8 cellular contexts compared by ENCODE assay signal in the genomic region with DNA sequence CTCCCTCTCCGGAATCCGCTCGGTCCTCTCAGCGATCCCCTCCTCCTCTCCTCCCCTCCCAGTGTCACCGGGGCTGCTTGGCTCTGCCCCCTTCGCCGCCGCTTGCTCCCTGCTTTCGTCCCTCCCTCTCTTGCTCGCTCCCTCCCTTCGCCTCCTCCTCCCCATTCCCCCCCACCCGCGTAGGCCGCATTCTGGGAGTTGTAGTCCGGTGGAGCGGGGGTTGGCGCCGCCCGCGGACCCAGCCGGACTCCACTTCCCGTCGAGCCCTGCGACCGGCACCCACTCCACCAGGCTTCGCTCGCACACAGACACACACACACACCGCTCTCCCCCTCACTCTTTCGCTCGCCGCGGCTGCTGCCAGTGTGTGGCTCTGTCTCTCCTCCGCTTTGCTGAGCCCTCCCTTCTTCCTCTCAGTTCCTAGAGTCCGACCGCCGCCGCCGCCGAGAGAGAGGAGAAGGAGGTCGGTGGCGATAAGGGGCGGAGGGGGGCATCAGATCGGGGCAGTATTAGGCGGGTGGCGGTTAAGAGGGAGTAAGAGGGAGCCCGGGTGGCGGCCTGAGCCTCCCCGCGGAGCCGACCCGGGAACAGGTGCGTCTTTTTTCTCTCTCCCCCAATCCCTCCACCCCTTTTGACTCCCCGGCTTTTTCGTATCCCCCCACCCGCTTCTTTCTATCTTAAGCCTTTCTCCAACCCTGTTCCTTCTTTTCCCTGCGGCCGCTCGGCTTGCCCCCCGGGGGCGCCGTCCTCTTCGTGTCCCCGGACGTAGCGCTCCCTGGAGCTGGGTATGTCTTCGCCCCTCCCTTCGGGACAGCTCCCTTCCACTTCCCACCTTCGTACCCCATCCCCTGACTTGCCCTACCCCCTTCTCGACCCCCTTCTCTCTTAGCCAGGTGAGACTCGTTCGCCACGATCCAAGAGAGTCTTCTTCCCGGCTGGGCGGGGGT. TPM values are rescaled to one million over a fixed set of nuclear protein-coding genes. Genes with fewer than 3 reads are reported as not detected.
DNase-seq lines count a peak whose midpoint lies in the region; ATAC-seq and TF ChIP-seq lines count a peak whose summit lies in the region.

A gene with protein sequence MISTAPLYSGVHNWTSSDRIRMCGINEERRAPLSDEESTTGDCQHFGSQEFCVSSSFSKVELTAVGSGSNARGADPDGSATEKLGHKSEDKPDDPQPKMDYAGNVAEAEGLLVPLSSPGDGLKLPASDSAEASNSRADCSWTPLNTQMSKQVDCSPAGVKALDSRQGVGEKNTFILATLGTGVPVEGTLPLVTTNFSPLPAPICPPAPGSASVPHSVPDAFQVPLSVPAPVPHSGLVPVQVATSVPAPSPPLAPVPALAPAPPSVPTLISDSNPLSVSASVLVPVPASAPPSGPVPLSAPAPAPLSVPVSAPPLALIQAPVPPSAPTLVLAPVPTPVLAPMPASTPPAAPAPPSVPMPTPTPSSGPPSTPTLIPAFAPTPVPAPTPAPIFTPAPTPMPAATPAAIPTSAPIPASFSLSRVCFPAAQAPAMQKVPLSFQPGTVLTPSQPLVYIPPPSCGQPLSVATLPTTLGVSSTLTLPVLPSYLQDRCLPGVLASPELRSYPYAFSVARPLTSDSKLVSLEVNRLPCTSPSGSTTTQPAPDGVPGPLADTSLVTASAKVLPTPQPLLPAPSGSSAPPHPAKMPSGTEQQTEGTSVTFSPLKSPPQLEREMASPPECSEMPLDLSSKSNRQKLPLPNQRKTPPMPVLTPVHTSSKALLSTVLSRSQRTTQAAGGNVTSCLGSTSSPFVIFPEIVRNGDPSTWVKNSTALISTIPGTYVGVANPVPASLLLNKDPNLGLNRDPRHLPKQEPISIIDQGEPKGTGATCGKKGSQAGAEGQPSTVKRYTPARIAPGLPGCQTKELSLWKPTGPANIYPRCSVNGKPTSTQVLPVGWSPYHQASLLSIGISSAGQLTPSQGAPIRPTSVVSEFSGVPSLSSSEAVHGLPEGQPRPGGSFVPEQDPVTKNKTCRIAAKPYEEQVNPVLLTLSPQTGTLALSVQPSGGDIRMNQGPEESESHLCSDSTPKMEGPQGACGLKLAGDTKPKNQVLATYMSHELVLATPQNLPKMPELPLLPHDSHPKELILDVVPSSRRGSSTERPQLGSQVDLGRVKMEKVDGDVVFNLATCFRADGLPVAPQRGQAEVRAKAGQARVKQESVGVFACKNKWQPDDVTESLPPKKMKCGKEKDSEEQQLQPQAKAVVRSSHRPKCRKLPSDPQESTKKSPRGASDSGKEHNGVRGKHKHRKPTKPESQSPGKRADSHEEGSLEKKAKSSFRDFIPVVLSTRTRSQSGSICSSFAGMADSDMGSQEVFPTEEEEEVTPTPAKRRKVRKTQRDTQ (N-terminal part only) (plus strand): TSS at position 336 of the 947 bp plus-strand sequence. CDS start 22,597 bp downstream, outside the sequence.

- peak in 1 of 3 experiments; percentile 18 for TF ChIP-seq CTCF in vagina (IDR thresholded peaks at IDR 0.05)

- TF ChIP-seq POLR2A in vagina (IDR thresholded peaks at IDR 0.05) = peak in 1 of 2 donors; percentile 54

- H3K9me3 ChIP-seq in vagina = no peaks in the 10 kb centered on the region

- CTCF ChIA-PET in T-cell (lab: Charles Lee) = no interaction called here

- no peaks in the 10 kb centered on the region for H3K27me3 ChIP-seq in vagina

- peaks cover 7% of the 10 kb centered on the region for H3K4me1 ChIP-seq in vagina

- H3K4me1 Mint-ChIP-seq in T-cell = peaks cover 14 to 39% (median 28%) of the 10 kb centered on the region in 3 donors

- no peaks in the 10 kb centered on the region for H3K9me3 Mint-ChIP-seq in T-cell

- no peaks in the 10 kb centered on the region for H3K27me3 Mint-ChIP-seq in T-cell

- DNase-seq in NCI-H146 treated with DMSO at 0.1 percent for 48 hours (lab: John Stamatoyannopoulos, UW; ENCODE audit: unreplicated experiment) (peak; percentile 87), T-cell (peak; percentile 67 to 90 (median 83)), amniotic stem cell (lab: John Stamatoyannopoulos, UW) (peak; percentile 71), left ventricle myocardium superior (peak; percentile 93), pulmonary artery endothelial cell (ENCODE audit: low read depth, low spot score) (peak; percentile 60), vagina (ENCODE audit: extremely low spot score in 2 of 2) (peak in 1 of 2 donors; percentile 95)

- H3K36me3 ChIP-seq in vagina = no peaks in the 10 kb centered on the region

- H3K27ac Mint-ChIP-seq in T-cell = peak within 1 kb of the TSS; percentile 75 to 82

- H3K27ac ChIP-seq in vagina = peak within 1 kb of the TSS; percentile 75

- POLR2A ChIA-PET in T-cell (lab: Charles Lee) = interaction anchor here in 1 of 2 donors (0.6 kb wide), 1 partner anchor 22 kb away, joined by 3 read pairs; no protein-coding TSS in a partner anchor

- intact Hi-C loops in left ventricle myocardium superior (cut with micrococcal nuclease) (no loop called here), vagina (cut with DNase I) (no loop called here)

- peak; percentile 90 for ATAC-seq in GM18502 (IDR thresholded peaks at IDR 0.05; ENCODE audit: poor library complexity, unreplicated experiment)
- ATAC-seq in HG02885 (IDR thresholded peaks at IDR 0.05; ENCODE audit: poor library complexity, unreplicated experiment) = peak; percentile 89
- peak; percentile 89 to 91 (median 90) for ATAC-seq in T-cell (replicated peaks in 1 of 4)
- peak; percentile 94 for ATAC-seq in left ventricle myocardium superior

- H3K4me3 Mint-ChIP-seq in T-cell = no peak within 1 kb of the TSS

- H3K4me3 ChIP-seq in vagina = peak within 1 kb of the TSS in 1 of 2 donors; percentile 67

- no peaks in the 10 kb centered on the region for H3K36me3 Mint-ChIP-seq in T-cell

RNA-seq across cellular contexts. Expression of the gene that starts here (rescaled TPM):
- total RNA-seq in T-cell (10 to 100 TPM in 4 of 5 donors, 1 to 10 TPM in 1; 8.7 to 13.5 (median 12.3) TPM), left ventricle myocardium superior (12.4 TPM), pulmonary artery endothelial cell (1.4 and 2.0 TPM in 2 replicates), vagina (6.1 TPM)
